In genomic region chr3:43346990-43347749, GRCh38 we compare ENCODE assay signal across 10 cellular contexts.
DNase-seq lines count a peak whose midpoint lies in the region.
"Had no signal": no experiment of that assay in that cellular context is flagged by ENCODE, and none has a peak within 500 bp of the region (broad histone marks: within the 10 kb centered on the region; RNA-seq: fewer than 3 reads in every experiment).

No MANE protein-coding gene starts in this region.

- peaks cover 12 to 28% of the 10 kb centered on the region in 2 donors for H3K36me3 ChIP-seq in esophagus (ENCODE audit: control insufficient read depth in 2 of 2, insufficient read depth in 2 of 2, low read length in 1 of 2)

- H3K4me3 ChIP-seq in esophagus (ENCODE audit: low read depth in 1 of 2, low read length in 2 of 2), result no peak overlapping the region

- POLR2A ChIA-PET in activated CD4-positive, alpha-beta memory T cell treated with anti-CD3 and anti-CD28 coated beads, Interleukin-2, amount 10 ng/mL, durations not matched to agents 7 days and 5 days (lab: Charles Lee), result interaction anchor here (0.6 to 4.1 kb wide), 14 partner anchors 9 to 321 kb away, joined by 3 to 43 read pairs (median 8); partner anchors contain the start of gene SNRK

- CTCF ChIA-PET in activated CD4-positive, alpha-beta memory T cell treated with anti-CD3 and anti-CD28 coated beads, Interleukin-2, amount 10 ng/mL, durations not matched to agents 7 days and 5 days (lab: Charles Lee), result interaction anchor here (1.1 to 1.9 kb wide), 5 partner anchors 9 to 156 kb away, joined by 3 to 9 read pairs (median 6); partner anchors contain the start of gene SNRK

- H3K9me3 Mint-ChIP-seq in activated CD4-positive, alpha-beta memory T cell treated with anti-CD3 and anti-CD28 coated beads, Interleukin-2, amount 10 ng/mL, durations not matched to agents 7 days and 5 days, result peaks cover 17% of the 10 kb centered on the region

- H3K4me1 ChIP-seq in esophagus (ENCODE audit: control insufficient read depth in 2 of 2, insufficient read depth in 2 of 2, low read length in 1 of 2), result peaks cover 0 to 3% of the 10 kb centered on the region in 2 donors

- WGBS in esophagus, 2 donors, result 83 to 90% methylated on average over 13 of the region's 13 CpGs

- H3K27me3 Mint-ChIP-seq in activated CD4-positive, alpha-beta memory T cell treated with anti-CD3 and anti-CD28 coated beads, Interleukin-2, amount 10 ng/mL, durations not matched to agents 7 days and 5 days, result no peaks in the 10 kb centered on the region

- no peaks in the 10 kb centered on the region for H3K9me3 ChIP-seq in esophagus (ENCODE audit: control insufficient read depth in 2 of 2, insufficient read depth in 1 of 2, low read depth in 1 of 2, low read length in 1 of 2)

- H3K27ac Mint-ChIP-seq in activated CD4-positive, alpha-beta memory T cell treated with anti-CD3 and anti-CD28 coated beads, Interleukin-2, amount 10 ng/mL, durations not matched to agents 7 days and 5 days, result peak overlapping the region; percentile 87

- peak overlapping the region; percentile 35 for H3K4me3 Mint-ChIP-seq in activated CD4-positive, alpha-beta memory T cell treated with anti-CD3 and anti-CD28 coated beads, Interleukin-2, amount 10 ng/mL, durations not matched to agents 7 days and 5 days
- H3K4me3 Mint-ChIP-seq: neural crest cell had no signal

- H3K27ac ChIP-seq in esophagus (ENCODE audit: low read depth in 2 of 2, low read length in 1 of 2), result peak overlapping the region; percentile 46 to 52

- peaks cover 71% of the 10 kb centered on the region for H3K4me1 Mint-ChIP-seq in activated CD4-positive, alpha-beta memory T cell treated with anti-CD3 and anti-CD28 coated beads, Interleukin-2, amount 10 ng/mL, durations not matched to agents 7 days and 5 days

- no peaks in the 10 kb centered on the region for H3K27me3 ChIP-seq in esophagus (ENCODE audit: control insufficient read depth in 1 of 2, insufficient read depth in 2 of 2, low read length in 2 of 2)

- peak; percentile 39 for DNase-seq in activated T-cell treated with anti-CD3 and anti-CD28 coated beads, Interleukin-2, amount 50 U/mL, for 1 hour
- no peak for DNase-seq in activated T-cell treated with anti-CD3 and anti-CD28 coated beads for 4 hours
- DNase-seq in activated CD4-positive, alpha-beta memory T cell treated with anti-CD3 and anti-CD28 coated beads, Interleukin-2, amount 10 ng/mL, durations not matched to agents 7 days and 5 days, result peak; percentile 75
- DNase-seq in stimulated activated CD8-positive, alpha-beta memory T cell treated with anti-CD3 and anti-CD28 coated beads, Interleukin-7, amount 100 ng/mL, for 4 hours (ENCODE audit: low read depth in 2 of 2), result peak; percentile 21 to 30
- DNase-seq in kidney glomerular epithelial cell (lab: John Stamatoyannopoulos, UW), result no peak
- no peak for DNase-seq in HuH-7.5 (ENCODE audit: low spot score)
- DNase-seq in NCI-H510A (lab: John Stamatoyannopoulos, UW), result no peak
- DNase-seq: effector CD8-positive, alpha-beta T cell had no signal

- peaks cover 98% of the 10 kb centered on the region for H3K36me3 Mint-ChIP-seq in activated CD4-positive, alpha-beta memory T cell treated with anti-CD3 and anti-CD28 coated beads, Interleukin-2, amount 10 ng/mL, durations not matched to agents 7 days and 5 days (ENCODE audit: low read depth)

Comparison
In these comparisons a context has a peak if more than half of its experiments do, and no peak if none do; other contexts are left out.
1. DNase-seq: peak in activated T-cell treated with anti-CD3 and anti-CD28 coated beads, Interleukin-2, amount 50 U/mL, for 1 hour (single experiment), activated CD4-positive, alpha-beta memory T cell treated with anti-CD3 and anti-CD28 coated beads, Interleukin-2, amount 10 ng/mL, durations not matched to agents 7 days and 5 days (single experiment) and stimulated activated CD8-positive, alpha-beta memory T cell treated with anti-CD3 and anti-CD28 coated beads, Interleukin-7, amount 100 ng/mL, for 4 hours (2 of 2); none in activated T-cell treated with anti-CD3 and anti-CD28 coated beads for 4 hours (single experiment), kidney glomerular epithelial cell (single experiment), HuH-7.5 (single experiment) and NCI-H510A (single experiment).